In the genomic region with DNA sequence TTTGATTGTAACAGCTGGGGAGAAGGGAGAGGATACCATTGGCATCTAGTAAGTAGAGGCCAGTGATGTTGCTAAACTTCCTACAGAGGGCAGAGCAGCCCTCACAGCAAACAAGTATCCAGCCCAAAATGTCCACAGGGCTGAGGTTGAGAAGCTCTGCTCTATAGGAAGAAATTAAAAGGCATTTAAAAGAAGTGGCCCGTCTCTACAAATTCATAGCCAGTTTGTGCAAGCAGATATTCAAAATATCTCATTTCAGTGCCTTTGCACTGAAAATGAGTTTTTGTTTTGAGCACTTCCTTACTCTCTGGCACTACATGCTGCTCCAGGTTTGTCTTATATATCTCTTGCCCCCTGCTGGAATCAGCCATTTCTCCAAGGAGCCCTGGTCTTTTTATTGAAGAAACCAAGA, we compare ENCODE assay signal across 9 cellular contexts.
DNase-seq lines count a peak whose midpoint lies in the region; TF ChIP-seq lines count a peak whose summit lies in the region.
"Had no signal": no experiment of that assay in that cellular context is flagged by ENCODE, and none has a peak within 500 bp of the region (broad histone marks: within the 10 kb centered on the region; RNA-seq: fewer than 3 reads in every experiment).

No MANE protein-coding gene starts in this region.

- H3K18ac ChIP-seq in H9 (ENCODE audit: insufficient read length, low read depth, low read length) = no peak overlapping the region

- no peaks in the 10 kb centered on the region for H3K4me1 ChIP-seq in H9 (ENCODE audit: insufficient read depth, low read length)

- no peak overlapping the region for H3K4me3 ChIP-seq in epithelial cell of esophagus (ENCODE audit: low read length)

- no peak overlapping the region for H3K9ac ChIP-seq in H9 (ENCODE audit: extremely low read depth, insufficient read length, low read length)

- H3K4me1 Mint-ChIP-seq in H9 (peaks cover 2% of the 10 kb centered on the region in 2 experiments), nephron progenitor cell (peaks cover 61% of the 10 kb centered on the region)
- H3K4me1 Mint-ChIP-seq in activated T-cell treated with anti-CD3 and anti-CD28 coated beads, Interleukin-2, amount 50 U/mL, for 24 hours (ENCODE audit: low read depth) = no peaks in the 10 kb centered on the region

- no peaks in the 10 kb centered on the region for H3K9me3 ChIP-seq in H9 (ENCODE audit: control insufficient read depth, low read depth, low read length)

- H2AFZ ChIP-seq in H9 (ENCODE audit: low read length) = no peak overlapping the region

- H3K36me3 Mint-ChIP-seq in H9 (ENCODE audit: insufficient read depth in 1 of 3, low read depth in 3 of 3) (no peaks in the 10 kb centered on the region), nephron progenitor cell (ENCODE audit: low read depth) (no peaks in the 10 kb centered on the region)
- H3K36me3 Mint-ChIP-seq in activated T-cell treated with anti-CD3 and anti-CD28 coated beads, Interleukin-2, amount 50 U/mL, for 24 hours (ENCODE audit: low read depth) = no peaks in the 10 kb centered on the region

- H3K27ac ChIP-seq in H9 (ENCODE audit: insufficient read length, low read depth, low read length) = no peak overlapping the region

- no peaks in the 10 kb centered on the region for H4K20me1 ChIP-seq in H9 (ENCODE audit: control insufficient read depth, insufficient read depth, insufficient read length)

- DNase-seq in Ammon's horn (ENCODE audit: low spot score) (peak; percentile 47), H9 (peak; percentile 47), NOMO-1 (lab: John Stamatoyannopoulos, UW; ENCODE audit: unreplicated experiment in 2 of 2) (peak; percentile 28 to 60), epithelial cell of esophagus (ENCODE audit: low read depth) (peak; percentile 76), nephron progenitor cell (peak; percentile 22), T-helper 1 cell (no peak), occipital lobe (lab: John Stamatoyannopoulos, UW) (no peak)
- DNase-seq in activated T-cell treated with anti-CD3 and anti-CD28 coated beads, Interleukin-2, amount 50 U/mL, for 24 hours = no peak

- H3K27me3 ChIP-seq in H9 (ENCODE audit: insufficient read depth, low read length) = no peaks in the 10 kb centered on the region; the same call in 1 of the 2 replicates

- H3T11ph ChIP-seq in H9 (ENCODE audit: low read length) = no peak overlapping the region

- H2AK5ac ChIP-seq in H9 (ENCODE audit: insufficient read length, low read length) = no peak overlapping the region

- no peak overlapping the region for H3K23ac ChIP-seq in H9 (ENCODE audit: insufficient read length, low read depth, low read length)

- peak; percentile 78 for TF ChIP-seq CTCF in H9 (conservative IDR thresholded peaks at IDR 0.05)
- peak; percentile 75 for TF ChIP-seq CTCF in epithelial cell of esophagus (IDR thresholded peaks at IDR 0.05; ENCODE audit: insufficient read depth, low read depth, low read length, missing control alignments)
- TF ChIP-seq CTCF in nephron progenitor cell (IDR thresholded peaks at IDR 0.05) = peak; percentile 63

- H4K5ac ChIP-seq in H9 (ENCODE audit: insufficient read length, low read depth, low read length) = no peak overlapping the region

- no peak overlapping the region for H4K8ac ChIP-seq in H9 (replicated peaks; ENCODE audit: insufficient read length, low read depth, low read length)

- H3K14ac ChIP-seq in H9 (ENCODE audit: insufficient read depth, low read length) = no peak overlapping the region

- no CpG with 5 or more reads among the region's 1 CpG for WGBS in H9 (ENCODE audit: extremely low coverage, insufficient read length, low lambda C conversion rate)

- H3K79me2 ChIP-seq in H9 (ENCODE audit: insufficient read depth, low read length) = no peaks in the 10 kb centered on the region

- H2BK120ac ChIP-seq in H9 (ENCODE audit: low read depth, low read length, poor library complexity, severe bottlenecking) = no peak overlapping the region

- no peak overlapping the region for H2BK12ac ChIP-seq in H9 (ENCODE audit: insufficient read length, low read depth, low read length)

- H3K27me3 Mint-ChIP-seq in H9 (ENCODE audit: low read depth) = no peaks in the 10 kb centered on the region
- H3K27me3 Mint-ChIP-seq in nephron progenitor cell (ENCODE audit: low read depth, poor library complexity) = no peaks in the 10 kb centered on the region
- no peaks in the 10 kb centered on the region for H3K27me3 Mint-ChIP-seq in activated T-cell treated with anti-CD3 and anti-CD28 coated beads, Interleukin-2, amount 50 U/mL, for 24 hours
- H3K27me3 Mint-ChIP-seq: stimulated activated naive CD8-positive, alpha-beta T cell treated with anti-CD3 and anti-CD28 coated beads, Interleukin-15, Interleukin-2, amounts not matched to agents 100 ng/mL and 50 ng/mL, for 24 hours had no signal

- H3K56ac ChIP-seq in H9 (ENCODE audit: insufficient read length, low read depth, low read length) = no peak overlapping the region

- no peak overlapping the region for H3K4me2 ChIP-seq in H9 (ENCODE audit: insufficient read depth, insufficient read length, low read length)

- H3K4ac ChIP-seq in H9 (ENCODE audit: low read depth, low read length) = no peak overlapping the region

- H3K79me1 ChIP-seq in H9 (ENCODE audit: insufficient read depth, low read depth, low read length, poor library complexity, severe bottlenecking) = no peaks in the 10 kb centered on the region

- H3K9me3 Mint-ChIP-seq in H9 (no peaks in the 10 kb centered on the region), nephron progenitor cell (no peaks in the 10 kb centered on the region)
- no peaks in the 10 kb centered on the region for H3K9me3 Mint-ChIP-seq in activated T-cell treated with anti-CD3 and anti-CD28 coated beads, Interleukin-2, amount 50 U/mL, for 24 hours
- H3K9me3 Mint-ChIP-seq: stimulated activated naive CD8-positive, alpha-beta T cell treated with anti-CD3 and anti-CD28 coated beads, Interleukin-15, Interleukin-2, amounts not matched to agents 100 ng/mL and 50 ng/mL, for 24 hours had no signal

- H2BK5ac ChIP-seq in H9 (ENCODE audit: insufficient read length, low read length) = no peak overlapping the region

- no peak overlapping the region for H2BK20ac ChIP-seq in H9 (ENCODE audit: low read depth, low read length, poor library complexity, severe bottlenecking)

- no peaks in the 10 kb centered on the region for H3K23me2 ChIP-seq in H9 (ENCODE audit: insufficient read length, low read depth, low read length, poor library complexity, severe bottlenecking)

- no peak overlapping the region for H2BK15ac ChIP-seq in H9 (ENCODE audit: low read depth, low read length)

- H3K27ac Mint-ChIP-seq in H9 = peak overlapping the region in 2 of 3 experiments; percentile 18 to 58; a peak in 2 of 7 replicates
- H3K27ac Mint-ChIP-seq in nephron progenitor cell = peak overlapping the region; percentile 2
- no peak overlapping the region for H3K27ac Mint-ChIP-seq in activated T-cell treated with anti-CD3 and anti-CD28 coated beads, Interleukin-2, amount 50 U/mL, for 24 hours
- H3K27ac Mint-ChIP-seq: stimulated activated naive CD8-positive, alpha-beta T cell treated with anti-CD3 and anti-CD28 coated beads, Interleukin-15, Interleukin-2, amounts not matched to agents 100 ng/mL and 50 ng/mL, for 24 hours had no signal

- H3K4me3 Mint-ChIP-seq in H9 (no peak overlapping the region), nephron progenitor cell (peak overlapping the region; percentile 26)
- H3K4me3 Mint-ChIP-seq in activated T-cell treated with anti-CD3 and anti-CD28 coated beads, Interleukin-2, amount 50 U/mL, for 24 hours = no peak overlapping the region
- H3K4me3 Mint-ChIP-seq: stimulated activated naive CD8-positive, alpha-beta T cell treated with anti-CD3 and anti-CD28 coated beads, Interleukin-15, Interleukin-2, amounts not matched to agents 100 ng/mL and 50 ng/mL, for 24 hours had no signal

- no peak overlapping the region for H4K91ac ChIP-seq in H9 (ENCODE audit: insufficient read length, low read depth, low read length)

Comparison
In these comparisons a context has a peak if more than half of its experiments do, and no peak if none do; other contexts are left out.
1. DNase-seq: peak in Ammon's horn (single experiment), H9 (single experiment), NOMO-1 (2 of 2), epithelial cell of esophagus (single experiment) and nephron progenitor cell (single experiment); none in activated T-cell treated with anti-CD3 and anti-CD28 coated beads, Interleukin-2, amount 50 U/mL, for 24 hours (single experiment), T-helper 1 cell (0 of 5) and occipital lobe (single experiment).
2. Peak in every context shown above with its lines, with median percentiles within 50 percentile points of each other: CTCF ChIP-seq.